1 cellular context compared by ENCODE assay signal in the genomic region with DNA sequence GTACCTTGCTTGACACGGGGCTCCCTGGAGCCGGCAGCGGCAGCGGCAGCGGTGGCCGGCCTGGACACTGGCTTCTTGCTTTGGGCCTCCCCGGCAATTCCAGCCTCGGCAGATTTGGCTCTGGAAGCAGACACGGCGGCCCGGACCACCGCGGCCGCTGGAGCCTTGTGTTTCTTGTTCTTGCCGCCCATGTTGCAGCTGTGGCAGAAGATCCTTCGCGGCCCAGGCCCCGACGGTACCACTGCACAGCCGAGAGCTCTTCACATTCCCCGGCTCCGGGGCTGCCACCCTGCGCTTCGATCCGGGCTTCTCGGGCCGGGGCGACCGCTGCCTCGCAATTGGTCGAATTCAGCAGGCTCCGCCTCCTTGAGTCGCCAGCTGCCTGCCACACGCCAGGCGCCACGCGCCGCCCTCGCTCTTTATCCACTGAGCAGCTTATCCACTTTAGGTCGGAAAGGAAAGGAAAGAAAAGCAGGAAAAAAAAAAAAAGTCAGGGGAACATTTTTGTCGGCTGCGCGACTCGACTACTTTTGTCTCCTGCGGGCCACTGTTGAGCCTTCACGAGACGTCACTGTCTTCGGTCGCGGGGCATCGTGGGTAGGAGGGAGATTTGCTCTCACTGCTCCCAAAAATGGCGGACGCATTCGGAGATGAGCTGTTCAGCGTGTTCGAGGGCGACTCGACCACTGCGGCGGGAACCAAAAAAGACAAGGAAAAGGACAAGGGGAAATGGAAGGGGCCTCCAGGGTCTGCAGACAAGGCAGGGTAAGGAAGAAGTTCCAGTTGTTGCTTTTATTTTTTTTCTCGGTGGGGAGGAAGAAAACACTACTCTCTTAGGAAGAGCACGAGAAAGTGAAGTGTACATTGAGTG.
TF ChIP-seq lines count a peak whose summit lies in the region.

DHX29 (minus strand) TSS at position 312 of the 871 bp plus-strand sequence; CDS start at position 191, 121 bp downstream.
MTREX (plus strand) TSS at position 607 of the 871 bp plus-strand sequence; CDS start at position 632, 25 bp downstream.

TF ChIP-seq in HepG2, 621 proteins besides CTCF, POLR2A, EP300 and RAD21 (continued from another document and continues in another):
- TF ChIP-seq, protein P1, sequence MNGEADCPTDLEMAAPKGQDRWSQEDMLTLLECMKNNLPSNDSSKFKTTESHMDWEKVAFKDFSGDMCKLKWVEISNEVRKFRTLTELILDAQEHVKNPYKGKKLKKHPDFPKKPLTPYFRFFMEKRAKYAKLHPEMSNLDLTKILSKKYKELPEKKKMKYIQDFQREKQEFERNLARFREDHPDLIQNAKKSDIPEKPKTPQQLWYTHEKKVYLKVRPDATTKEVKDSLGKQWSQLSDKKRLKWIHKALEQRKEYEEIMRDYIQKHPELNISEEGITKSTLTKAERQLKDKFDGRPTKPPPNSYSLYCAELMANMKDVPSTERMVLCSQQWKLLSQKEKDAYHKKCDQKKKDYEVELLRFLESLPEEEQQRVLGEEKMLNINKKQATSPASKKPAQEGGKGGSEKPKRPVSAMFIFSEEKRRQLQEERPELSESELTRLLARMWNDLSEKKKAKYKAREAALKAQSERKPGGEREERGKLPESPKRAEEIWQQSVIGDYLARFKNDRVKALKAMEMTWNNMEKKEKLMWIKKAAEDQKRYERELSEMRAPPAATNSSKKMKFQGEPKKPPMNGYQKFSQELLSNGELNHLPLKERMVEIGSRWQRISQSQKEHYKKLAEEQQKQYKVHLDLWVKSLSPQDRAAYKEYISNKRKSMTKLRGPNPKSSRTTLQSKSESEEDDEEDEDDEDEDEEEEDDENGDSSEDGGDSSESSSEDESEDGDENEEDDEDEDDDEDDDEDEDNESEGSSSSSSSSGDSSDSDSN (CRISPR knock-in tag; IDR thresholded peaks at IDR 0.05), result peak; percentile 91
- TF ChIP-seq ZNF710 (CRISPR knock-in tag; IDR thresholded peaks at IDR 0.05; ENCODE audit: borderline replicate concordance) (peak; percentile 52; the same call in 1 of the 2 replicates), ZKSCAN8 (CRISPR knock-in tag; IDR thresholded peaks at IDR 0.05; ENCODE audit: borderline replicate concordance) (peak; percentile 56; the same call in 1 of the 2 replicates), GABPA (IDR thresholded peaks at IDR 0.05; ENCODE audit: low read depth, low read length) (no peak), GABPA (CRISPR knock-in tag; IDR thresholded peaks at IDR 0.05; ENCODE audit: low read depth) (peak; percentile 58), ZNF879 (CRISPR knock-in tag; IDR thresholded peaks at IDR 0.05) (0 out of 2 replicates have a peak, but pooled peaks have one; percentile 46), ZNF644 (CRISPR knock-in tag; IDR thresholded peaks at IDR 0.05; ENCODE audit: low read depth) (peak; percentile 50; the same call in 1 of the 2 replicates), ETV6 (CRISPR knock-in tag; conservative IDR thresholded peaks at IDR 0.05) (peak; percentile 20; the same call in 1 of the 2 replicates), ATF7 (IDR thresholded peaks at IDR 0.05) (peak; percentile 58), ATF7 (CRISPR knock-in tag; IDR thresholded peaks at IDR 0.05) (peak; percentile 71; the same call in 1 of the 2 replicates), ZNF329 (CRISPR knock-in tag; IDR thresholded peaks at IDR 0.05; ENCODE audit: low read depth) (0 out of 2 replicates have a peak, but pooled peaks have one; percentile 17), ZNF670 (CRISPR knock-in tag; IDR thresholded peaks at IDR 0.05; ENCODE audit: borderline replicate concordance) (peak; percentile 91), SP4 (CRISPR knock-in tag; IDR thresholded peaks at IDR 0.05) (peak; percentile 73), ZNF75D (CRISPR knock-in tag; IDR thresholded peaks at IDR 0.05; ENCODE audit: borderline replicate concordance) (0 out of 2 replicates have a peak, but pooled peaks have one; percentile 16), ZFP1 (CRISPR knock-in tag; IDR thresholded peaks at IDR 0.05) (no peak), ZNF530 (CRISPR knock-in tag; IDR thresholded peaks at IDR 0.05; ENCODE audit: low read depth) (no peak), ONECUT2 (CRISPR knock-in tag; IDR thresholded peaks at IDR 0.05) (0 out of 2 replicates have a peak, but pooled peaks have one; percentile 13), SALL2 (CRISPR knock-in tag; IDR thresholded peaks at IDR 0.05) (no peak), ZNF790 (CRISPR knock-in tag; IDR thresholded peaks at IDR 0.05; ENCODE audit: borderline replicate concordance) (no peak; the same call in 1 of the 2 replicates), ZNF629 (CRISPR knock-in tag; conservative IDR thresholded peaks at IDR 0.05) (peak; percentile 13; the same call in 1 of the 2 replicates), ZBTB40 (IDR thresholded peaks at IDR 0.05) (no peak), ZBTB40 (CRISPR knock-in tag; IDR thresholded peaks at IDR 0.05) (peak; percentile 39; the same call in 1 of the 2 replicates), RBFOX2 (IDR thresholded peaks at IDR 0.05; ENCODE audit: low read depth, low read length) (peak; percentile 86), THAP11 (CRISPR knock-in tag; IDR thresholded peaks at IDR 0.05) (peak; percentile 91), NFAT5 (CRISPR knock-in tag; IDR thresholded peaks at IDR 0.05) (0 out of 2 replicates have a peak, but pooled peaks have one; percentile 6), MIXL1 (CRISPR knock-in tag; IDR thresholded peaks at IDR 0.05) (peak; percentile 26; the same call in 1 of the 2 replicates)
- TF ChIP-seq, protein P2, sequence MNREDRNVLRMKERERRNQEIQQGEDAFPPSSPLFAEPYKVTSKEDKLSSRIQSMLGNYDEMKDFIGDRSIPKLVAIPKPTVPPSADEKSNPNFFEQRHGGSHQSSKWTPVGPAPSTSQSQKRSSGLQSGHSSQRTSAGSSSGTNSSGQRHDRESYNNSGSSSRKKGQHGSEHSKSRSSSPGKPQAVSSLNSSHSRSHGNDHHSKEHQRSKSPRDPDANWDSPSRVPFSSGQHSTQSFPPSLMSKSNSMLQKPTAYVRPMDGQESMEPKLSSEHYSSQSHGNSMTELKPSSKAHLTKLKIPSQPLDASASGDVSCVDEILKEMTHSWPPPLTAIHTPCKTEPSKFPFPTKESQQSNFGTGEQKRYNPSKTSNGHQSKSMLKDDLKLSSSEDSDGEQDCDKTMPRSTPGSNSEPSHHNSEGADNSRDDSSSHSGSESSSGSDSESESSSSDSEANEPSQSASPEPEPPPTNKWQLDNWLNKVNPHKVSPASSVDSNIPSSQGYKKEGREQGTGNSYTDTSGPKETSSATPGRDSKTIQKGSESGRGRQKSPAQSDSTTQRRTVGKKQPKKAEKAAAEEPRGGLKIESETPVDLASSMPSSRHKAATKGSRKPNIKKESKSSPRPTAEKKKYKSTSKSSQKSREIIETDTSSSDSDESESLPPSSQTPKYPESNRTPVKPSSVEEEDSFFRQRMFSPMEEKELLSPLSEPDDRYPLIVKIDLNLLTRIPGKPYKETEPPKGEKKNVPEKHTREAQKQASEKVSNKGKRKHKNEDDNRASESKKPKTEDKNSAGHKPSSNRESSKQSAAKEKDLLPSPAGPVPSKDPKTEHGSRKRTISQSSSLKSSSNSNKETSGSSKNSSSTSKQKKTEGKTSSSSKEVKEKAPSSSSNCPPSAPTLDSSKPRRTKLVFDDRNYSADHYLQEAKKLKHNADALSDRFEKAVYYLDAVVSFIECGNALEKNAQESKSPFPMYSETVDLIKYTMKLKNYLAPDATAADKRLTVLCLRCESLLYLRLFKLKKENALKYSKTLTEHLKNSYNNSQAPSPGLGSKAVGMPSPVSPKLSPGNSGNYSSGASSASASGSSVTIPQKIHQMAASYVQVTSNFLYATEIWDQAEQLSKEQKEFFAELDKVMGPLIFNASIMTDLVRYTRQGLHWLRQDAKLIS (CRISPR knock-in tag; IDR thresholded peaks at IDR 0.05), result no peak
